In the genomic region with DNA sequence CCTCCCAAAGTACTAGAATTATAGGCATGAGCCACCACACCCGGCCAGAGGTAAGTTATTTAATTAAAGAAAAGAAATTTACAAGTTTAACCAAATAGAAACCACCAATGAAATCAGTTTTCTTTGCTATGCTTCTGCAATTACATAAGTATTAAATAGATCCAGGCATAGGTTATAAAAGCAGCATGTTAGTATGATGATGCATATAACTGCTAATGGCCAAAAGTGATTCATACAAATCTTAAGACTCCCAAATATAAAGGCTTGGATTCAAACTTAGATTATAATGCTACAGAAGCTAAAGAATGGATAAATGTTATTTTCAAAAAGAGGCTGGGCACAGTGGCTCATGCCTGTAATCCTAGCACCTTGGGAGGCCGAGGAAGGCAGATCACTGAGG, we compare ENCODE assay signal across 23 cellular contexts. TPM values are rescaled to one million over a fixed set of nuclear protein-coding genes. Genes with fewer than 3 reads are reported as not detected.
"Had no signal": no experiment of that assay in that cellular context is flagged by ENCODE, and none has a peak within 500 bp of the region (broad histone marks: within the 10 kb centered on the region; RNA-seq: fewer than 3 reads in every experiment).

No MANE protein-coding gene starts in this region.

- DNase-seq: effector CD4-positive, alpha-beta T cell; endodermal cell; erythroblast; left colon; left ventricle myocardium superior; mesenchymal stem cell; midbrain; occipital lobe; psoas muscle; retina; right lobe of liver; spleen; stimulated activated CD4-positive, alpha-beta T cell treated with anti-CD3 and anti-CD28 coated beads, Interleukin-15, amount 100 ng/mL, for 24 hours; stimulated activated CD4-positive, alpha-beta T cell treated with anti-CD3 and anti-CD28 coated beads, Interleukin-2, amount 100 ng/mL, for 24 hours; stimulated activated CD4-positive, alpha-beta T cell treated with anti-CD3 and anti-CD28 coated beads, Interleukin-4, amount 100 ng/mL, for 4 hours; stimulated activated naive CD4-positive, alpha-beta T cell; thyroid gland; uterus had no signal

- ATAC-seq: left colon; left ventricle myocardium superior; natural killer cell treated with Interleukin-12 subunit alpha and Interleukin-12 subunit beta and Interleukin-15 and Interleukin-18, amount 100 ng/mL, for 72 hours; psoas muscle; right lobe of liver had no signal

RNA-seq across cellular contexts. Expression of a gene that starts 32.8 kb away (rescaled TPM):
- total RNA-seq: chondrocyte, dermis microvascular lymphatic vessel endothelial cell, endothelial cell of umbilical vein, kidney epithelial cell, occipital lobe had no signal
